ENCODE assay signal across 19 cellular contexts in the genomic region with DNA sequence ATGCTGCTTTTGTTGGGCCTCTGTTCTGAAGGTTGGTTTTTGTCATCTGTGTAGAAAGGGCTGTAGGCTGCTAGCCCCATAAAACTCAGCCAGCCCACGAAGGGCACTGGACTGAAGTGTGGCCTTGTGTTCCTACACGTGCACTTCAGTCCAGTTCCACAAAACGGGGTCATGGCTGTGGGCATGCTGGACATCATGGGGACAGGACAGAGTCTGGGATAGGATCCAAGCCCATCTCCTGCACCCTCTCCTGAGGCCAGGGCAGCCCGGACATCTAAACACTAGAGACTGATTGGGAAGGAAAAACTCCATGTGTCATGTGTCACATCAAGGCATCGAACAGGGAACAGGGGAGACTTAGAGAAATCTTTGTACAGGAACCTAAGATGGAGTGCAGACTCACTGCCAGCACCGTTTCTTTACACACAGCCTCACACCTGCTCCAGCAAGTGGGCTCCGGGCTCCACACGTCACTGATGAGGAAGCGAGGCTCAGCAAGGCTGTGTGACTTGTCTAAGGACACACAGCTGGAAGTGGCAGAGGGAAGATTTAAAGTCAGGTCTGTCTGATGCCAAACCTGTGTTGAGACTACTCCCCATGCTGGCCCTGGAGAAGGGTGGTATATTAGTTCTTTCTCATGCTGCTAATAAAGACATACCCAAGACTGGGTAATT.
"Had no signal": no experiment of that assay in that cellular context is flagged by ENCODE, and none has a peak within 500 bp of the region (broad histone marks: within the 10 kb centered on the region; RNA-seq: fewer than 3 reads in every experiment).

No MANE protein-coding gene starts in this region.

- H2AFZ ChIP-seq: hepatocyte had no signal

- H3K27me3 ChIP-seq: hepatocyte, neutrophil, testis, tibial nerve, upper lobe of right lung, vagina had no signal

- H3K27ac ChIP-seq: dorsolateral prefrontal cortex, hepatocyte, neutrophil, testis, tibial nerve, upper lobe of right lung, vagina had no signal

- FAIRE-seq: endothelial cell of umbilical vein had no signal

- H3K36me3 ChIP-seq: neutrophil, tibial nerve, upper lobe of right lung, vagina had no signal

- H3K9me3 Mint-ChIP-seq: nephron progenitor cell had no signal

- H3K27ac Mint-ChIP-seq: nephron progenitor cell; stimulated activated memory B cell treated with anti-CD40 and anti-IgM and Interleukin-4, amounts not matched to agents 10 μg/mL and 1 μg/mL and 100 μg/mL, for 72 hours; stimulated activated naive CD8-positive, alpha-beta T cell treated with anti-CD3 and anti-CD28 coated beads, Interleukin-15, amount 100 ng/mL, for 72 hours had no signal

- H3K4me1 ChIP-seq: testis, tibial nerve, upper lobe of right lung, vagina had no signal

- H3K4me3 Mint-ChIP-seq: naive thymus-derived CD4-positive, alpha-beta T cell; nephron progenitor cell; stimulated activated memory B cell treated with anti-CD40 and anti-IgM and Interleukin-4, amounts not matched to agents 10 μg/mL and 1 μg/mL and 100 μg/mL, for 72 hours; stimulated activated naive CD8-positive, alpha-beta T cell treated with anti-CD3 and anti-CD28 coated beads, Interleukin-15, amount 100 ng/mL, for 72 hours had no signal

- ATAC-seq: naive thymus-derived CD4-positive, alpha-beta T cell; right cardiac atrium; stimulated activated memory B cell treated with anti-CD40 and anti-IgM and Interleukin-4, amounts not matched to agents 10 μg/mL and 1 μg/mL and 100 μg/mL, for 72 hours; stimulated activated naive CD8-positive, alpha-beta T cell treated with anti-CD3 and anti-CD28 coated beads, Interleukin-15, amount 100 ng/mL, for 72 hours; upper lobe of right lung had no signal

- DNase-seq: cortex of kidney; dorsolateral prefrontal cortex; erythroblast; foreskin melanocyte; head of caudate nucleus; mesendoderm; naive thymus-derived CD4-positive, alpha-beta T cell; nephron progenitor cell; right cardiac atrium; stimulated activated CD4-positive, alpha-beta T cell treated with anti-CD3 and anti-CD28 coated beads, Interleukin-4, amount 100 ng/mL, for 24 hours; stimulated activated naive CD8-positive, alpha-beta T cell treated with anti-CD3 and anti-CD28 coated beads, Interleukin-15, amount 100 ng/mL, for 72 hours; testis; upper lobe of right lung had no signal

- H3K4me3 ChIP-seq: dorsolateral prefrontal cortex, hepatocyte, testis, tibial nerve, upper lobe of right lung, vagina had no signal

- H3K9me3 ChIP-seq: neutrophil, testis, tibial nerve, upper lobe of right lung, vagina had no signal

- H3K4me2 ChIP-seq: hepatocyte had no signal
